17 cellular contexts compared by ENCODE assay signal in the genomic region with DNA sequence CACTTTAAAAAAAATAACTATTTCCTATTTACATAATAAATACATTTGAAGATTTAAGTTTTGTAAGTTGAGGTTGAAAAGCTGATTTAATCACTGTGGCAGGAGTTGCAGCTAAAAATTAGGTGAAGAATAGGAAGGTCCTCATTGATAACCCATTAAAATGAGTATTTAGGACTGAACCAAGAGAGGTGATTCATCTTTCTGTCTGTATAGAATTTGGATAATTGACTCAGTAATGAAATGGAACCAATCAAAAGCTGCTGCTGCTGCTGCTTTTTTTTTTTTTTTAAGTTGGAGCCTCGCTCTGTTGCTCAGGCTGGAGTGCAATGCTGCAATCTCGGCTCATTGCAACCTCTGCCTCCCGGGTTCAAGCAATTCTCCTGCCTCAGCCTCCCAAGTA.
DNase-seq lines count a peak whose midpoint lies in the region; ATAC-seq and TF ChIP-seq lines count a peak whose summit lies in the region.
"Had no signal": no experiment of that assay in that cellular context is flagged by ENCODE, and none has a peak within 500 bp of the region (broad histone marks: within the 10 kb centered on the region; RNA-seq: fewer than 3 reads in every experiment).

No MANE protein-coding gene starts in this region.

- H3K9me3 Mint-ChIP-seq in progenitor cell of endocrine pancreas (ENCODE audit: low read depth), result no peaks in the 10 kb centered on the region
- H3K9me3 Mint-ChIP-seq: CD4-positive, alpha-beta memory T cell had no signal

- H3K27me3 Mint-ChIP-seq in progenitor cell of endocrine pancreas, result no peaks in the 10 kb centered on the region
- H3K27me3 Mint-ChIP-seq: CD4-positive, alpha-beta memory T cell had no signal

- ATAC-seq in activated CD4-positive, CD25-positive, alpha-beta regulatory T cell treated with anti-CD3 and anti-CD28 coated beads, Interleukin-2, amount 50 U/mL, for 24 hours, result peak; percentile 53 to 61
- no peak for ATAC-seq in gastrocnemius medialis

- H3K36me3 ChIP-seq in left ventricle myocardium inferior, result peaks cover 15% of the 10 kb centered on the region
- H3K36me3 ChIP-seq in gastrocnemius medialis, result no peaks in the 10 kb centered on the region
- H3K36me3 ChIP-seq in stomach, result peaks cover 0 to 35% (median 19%) of the 10 kb centered on the region in 4 donors
- H3K36me3 ChIP-seq: HAP-1 had no signal

- 96 to 99% (median 98%) methylated on average over 3 of the region's 3 CpGs for WGBS in stomach, 5 donors

- in situ Hi-C loops in gastrocnemius medialis (cut with MboI; ENCODE audit: low sequenced_read_pairs in 4 of 4), result loop anchor here in 1 of 4 donors (25.0 kb wide), 1 partner anchor 233 kb away; no protein-coding TSS in a partner anchor

- TF ChIP-seq EP300 in stomach (IDR thresholded peaks at IDR 0.05), result no peak

- TF ChIP-seq POLR2A in gastrocnemius medialis (IDR thresholded peaks at IDR 0.05), result no peak
- no peak for TF ChIP-seq POLR2A in stomach (IDR thresholded peaks at IDR 0.05)

- no peak overlapping the region for H3K4me3 Mint-ChIP-seq in progenitor cell of endocrine pancreas (ENCODE audit: low read depth)
- H3K4me3 Mint-ChIP-seq: CD4-positive, alpha-beta memory T cell had no signal

- DNase-seq in activated CD4-positive, CD25-positive, alpha-beta regulatory T cell (lab: John Stamatoyannopoulos, UW), result no peak
- DNase-seq in left ventricle myocardium inferior (no peak), cardiac septum (ENCODE audit: low spot score) (no peak), gastrocnemius medialis (no peak), progenitor cell of endocrine pancreas (ENCODE audit: low spot score, unreplicated experiment) (no peak), stomach (no peak)
- DNase-seq: AML-193; CD4-positive, alpha-beta memory T cell; DMS153; DMS79; GDM1; GM23248 had no signal

- H3K27me3 ChIP-seq in left ventricle myocardium inferior (ENCODE audit: low read depth) (no peaks in the 10 kb centered on the region), gastrocnemius medialis (no peaks in the 10 kb centered on the region), stomach (no peaks in the 10 kb centered on the region)

- H3K9me3 ChIP-seq in left ventricle myocardium inferior (replicated peaks) (no peaks in the 10 kb centered on the region), gastrocnemius medialis (no peaks in the 10 kb centered on the region), stomach (no peaks in the 10 kb centered on the region)
- H3K9me3 ChIP-seq: A549, HAP-1 had no signal

- H3K4me3 ChIP-seq in left ventricle myocardium inferior (no peak overlapping the region), gastrocnemius medialis (no peak overlapping the region), stomach (no peak overlapping the region)
- H3K4me3 ChIP-seq: A549, GM23248, HAP-1 had no signal

- H3K36me3 Mint-ChIP-seq in progenitor cell of endocrine pancreas (ENCODE audit: insufficient read depth), result peaks cover 8% of the 10 kb centered on the region

- H3K27ac ChIP-seq in left ventricle myocardium inferior (replicated peaks) (peak overlapping the region; percentile 13), gastrocnemius medialis (peak overlapping the region; percentile 54 to 80 (median 68)), stomach (no peak overlapping the region)
- H3K27ac ChIP-seq: 22Rv1, A549, C4-2B, GM23248 had no signal

- peaks cover 7% of the 10 kb centered on the region for H3K4me1 Mint-ChIP-seq in progenitor cell of endocrine pancreas (ENCODE audit: low read depth)

- H3K27ac Mint-ChIP-seq in progenitor cell of endocrine pancreas, result no peak overlapping the region

- H3K4me1 ChIP-seq in left ventricle myocardium inferior (peaks cover 63% of the 10 kb centered on the region), gastrocnemius medialis (peaks cover 61 to 70% of the 10 kb centered on the region in 2 donors), stomach (peaks cover 12 to 53% (median 31%) of the 10 kb centered on the region in 4 donors)

- intact Hi-C loops in left ventricle myocardium inferior (cut with micrococcal nuclease), result no loop called here
- intact Hi-C loops in cardiac septum (cut with DNase I), result no loop called here
- intact Hi-C loops in gastrocnemius medialis (cut with DNase I; ENCODE audit: low total_unique reads), result no loop called here
- intact Hi-C loops in stomach (cut with DNase I; ENCODE audit: low total_unique reads), result no loop called here

- TF ChIP-seq CTCF in left ventricle myocardium inferior (IDR thresholded peaks at IDR 0.05; ENCODE audit: borderline replicate concordance) (no peak), gastrocnemius medialis (IDR thresholded peaks at IDR 0.05 in 4 of 5, conservative IDR thresholded peaks at IDR 0.05 in 1 of 5) (no peak), progenitor cell of endocrine pancreas (IDR thresholded peaks at IDR 0.05; ENCODE audit: unreplicated experiment) (no peak), stomach (IDR thresholded peaks at IDR 0.05) (no peak)

Comparison
In these comparisons a context has a peak if more than half of its experiments do, and no peak if none do; other contexts are left out.
1. ATAC-seq: peak in activated CD4-positive, CD25-positive, alpha-beta regulatory T cell treated with anti-CD3 and anti-CD28 coated beads, Interleukin-2, amount 50 U/mL, for 24 hours (2 of 2); none in gastrocnemius medialis (0 of 2).
2. H3K27ac ChIP-seq: peak in left ventricle myocardium inferior (single experiment) and gastrocnemius medialis (4 of 4); none in stomach (0 of 5).